28 cellular contexts compared by ENCODE assay signal in the genomic region with DNA sequence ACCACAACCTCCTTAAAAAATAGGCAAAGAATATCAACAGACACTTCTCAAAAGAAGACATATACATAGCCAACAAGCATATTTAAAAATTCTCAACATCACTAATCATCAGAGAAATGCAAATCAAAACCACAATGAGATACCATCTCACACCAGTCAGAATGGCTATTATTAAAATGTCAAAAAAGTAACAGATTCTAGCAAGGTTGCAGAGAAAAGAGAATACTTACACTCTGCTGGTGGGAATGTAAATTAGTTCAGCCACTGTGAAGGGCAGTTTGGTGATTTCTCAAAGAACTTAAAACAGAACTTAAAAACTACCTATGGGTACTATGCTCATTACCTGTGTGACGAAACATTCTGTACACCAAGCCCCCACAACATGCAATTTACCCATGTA. TPM values are rescaled to one million over a fixed set of nuclear protein-coding genes. Genes with fewer than 3 reads are reported as not detected.
DNase-seq lines count a peak whose midpoint lies in the region; ATAC-seq and TF ChIP-seq lines count a peak whose summit lies in the region.
"Had no signal": no experiment of that assay in that cellular context is flagged by ENCODE, and none has a peak within 500 bp of the region (broad histone marks: within the 10 kb centered on the region; RNA-seq: fewer than 3 reads in every experiment).

No MANE protein-coding gene starts in this region.

- H3K4me2 ChIP-seq in DND-41 (ENCODE audit: insufficient read depth, low read length), result no peak overlapping the region

- H3K27ac ChIP-seq in DND-41 (ENCODE audit: low read length) (peak overlapping the region; percentile 55), right atrium auricular region (no peak overlapping the region)
- H3K27ac ChIP-seq: testis had no signal

- CTCF ChIA-PET in activated CD8-positive, alpha-beta T cell treated with anti-CD3 and anti-CD28 coated beads, Interleukin-2, amount 10 ng/mL, durations not matched to agents 7 days and 5 days (lab: Charles Lee), result no interaction called here

- 0 out of 2 replicates have a peak overlapping the region, but pooled peaks have one; percentile 9 for H2AFZ ChIP-seq in DND-41 (ENCODE audit: low read depth, low read length)

- H3K9me3 Mint-ChIP-seq in activated CD8-positive, alpha-beta T cell treated with anti-CD3 and anti-CD28 coated beads, Interleukin-2, amount 10 ng/mL, durations not matched to agents 7 days and 5 days (ENCODE audit: insufficient read depth), result peaks cover 12% of the 10 kb centered on the region
- peaks cover 2% of the 10 kb centered on the region for H3K9me3 Mint-ChIP-seq in natural killer cell treated with Interleukin-12 subunit alpha and Interleukin-12 subunit beta and Interleukin-15 and Interleukin-18, amount 100 ng/mL, for 72 hours

- no peak overlapping the region for H3K4me3 Mint-ChIP-seq in activated CD8-positive, alpha-beta T cell treated with anti-CD3 and anti-CD28 coated beads, Interleukin-2, amount 10 ng/mL, durations not matched to agents 7 days and 5 days
- H3K4me3 Mint-ChIP-seq in natural killer cell treated with Interleukin-12 subunit alpha and Interleukin-12 subunit beta and Interleukin-15 and Interleukin-18, amount 100 ng/mL, for 72 hours, result no peak overlapping the region
- H3K4me3 Mint-ChIP-seq: activated CD4-positive, alpha-beta memory T cell treated with anti-CD3 and anti-CD28 coated beads, Interleukin-2, amount 10 ng/mL, durations not matched to agents 7 days and 5 days; activated naive CD8-positive, alpha-beta T cell treated with anti-CD3 and anti-CD28 coated beads, Interleukin-2, amount 50 U/mL, for 24 hours; brain; natural killer cell; stimulated activated effector memory CD8-positive, alpha-beta T cell treated with anti-CD3 and anti-CD28 coated beads, Interleukin-12 subunit alpha, Interleukin-12 subunit beta, amount 100 ng/mL, for 72 hours had no signal

- H3K4me3 ChIP-seq in DND-41 (ENCODE audit: low read depth in 1 of 2, low read length in 2 of 2) (no peak overlapping the region), right atrium auricular region (no peak overlapping the region)
- H3K4me3 ChIP-seq: testis had no signal

- H3K36me3 ChIP-seq in DND-41 (ENCODE audit: insufficient read depth, low read length) (no peaks in the 10 kb centered on the region), right atrium auricular region (no peaks in the 10 kb centered on the region)

- H3K27me3 ChIP-seq in DND-41 (ENCODE audit: insufficient read depth, low read length, poor library complexity) (no peaks in the 10 kb centered on the region), right atrium auricular region (no peaks in the 10 kb centered on the region)
- H3K27me3 ChIP-seq: testis had no signal

- no peak overlapping the region for H3K27ac Mint-ChIP-seq in activated CD8-positive, alpha-beta T cell treated with anti-CD3 and anti-CD28 coated beads, Interleukin-2, amount 10 ng/mL, durations not matched to agents 7 days and 5 days
- H3K27ac Mint-ChIP-seq in natural killer cell treated with Interleukin-12 subunit alpha and Interleukin-12 subunit beta and Interleukin-15 and Interleukin-18, amount 100 ng/mL, for 72 hours, result no peak overlapping the region
- H3K27ac Mint-ChIP-seq: activated CD4-positive, alpha-beta memory T cell treated with anti-CD3 and anti-CD28 coated beads, Interleukin-2, amount 10 ng/mL, durations not matched to agents 7 days and 5 days; activated naive CD8-positive, alpha-beta T cell treated with anti-CD3 and anti-CD28 coated beads, Interleukin-2, amount 50 U/mL, for 24 hours; brain; natural killer cell; stimulated activated effector memory CD8-positive, alpha-beta T cell treated with anti-CD3 and anti-CD28 coated beads, Interleukin-12 subunit alpha, Interleukin-12 subunit beta, amount 100 ng/mL, for 72 hours had no signal

- H3K4me1 Mint-ChIP-seq in activated CD8-positive, alpha-beta T cell treated with anti-CD3 and anti-CD28 coated beads, Interleukin-2, amount 10 ng/mL, durations not matched to agents 7 days and 5 days (ENCODE audit: low read depth), result no peaks in the 10 kb centered on the region
- H3K4me1 Mint-ChIP-seq in natural killer cell treated with Interleukin-12 subunit alpha and Interleukin-12 subunit beta and Interleukin-15 and Interleukin-18, amount 100 ng/mL, for 72 hours (ENCODE audit: low read depth in 2 of 2), result no peaks in the 10 kb centered on the region
- H3K4me1 Mint-ChIP-seq: activated CD4-positive, alpha-beta memory T cell treated with anti-CD3 and anti-CD28 coated beads, Interleukin-2, amount 10 ng/mL, durations not matched to agents 7 days and 5 days; brain; natural killer cell; stimulated activated effector memory CD8-positive, alpha-beta T cell treated with anti-CD3 and anti-CD28 coated beads, Interleukin-12 subunit alpha, Interleukin-12 subunit beta, amount 100 ng/mL, for 72 hours had no signal

- peaks cover 7% of the 10 kb centered on the region for H3K9me3 ChIP-seq in DND-41 (ENCODE audit: insufficient read depth, low read length, severe bottlenecking)
- H3K9me3 ChIP-seq in right atrium auricular region, result peaks cover 0 to 14% of the 10 kb centered on the region in 2 donors
- H3K9me3 ChIP-seq: testis had no signal

- DNase-seq in DND-41, result no peak
- no peak for DNase-seq in activated CD8-positive, alpha-beta T cell treated with anti-CD3 and anti-CD28 coated beads, Interleukin-2, amount 10 ng/mL, durations not matched to agents 7 days and 5 days
- DNase-seq in natural killer cell treated with Interleukin-12 subunit alpha and Interleukin-12 subunit beta and Interleukin-15 and Interleukin-18, amount 100 ng/mL, for 72 hours (ENCODE audit: low spot score), result no peak
- no peak for DNase-seq in right atrium auricular region (ENCODE audit: low spot score)
- no peak for DNase-seq in NCI-H2081 (lab: John Stamatoyannopoulos, UW)
- DNase-seq: activated CD4-positive, alpha-beta memory T cell treated with anti-CD3 and anti-CD28 coated beads, Interleukin-2, amount 10 ng/mL, durations not matched to agents 7 days and 5 days; activated gamma-delta T cell; activated naive CD8-positive, alpha-beta T cell treated with anti-CD3 and anti-CD28 coated beads, Interleukin-2, amount 50 U/mL, for 24 hours; DMS153; KBM-7; kidney; natural killer cell; NCI-H1417 treated with DMSO at 0.1 percent for 48 hours; NCI-H446; NCI-H82; retina; stimulated activated CD4-positive, alpha-beta T cell treated with anti-CD3 and anti-CD28 coated beads, Interleukin-2, amount 100 ng/mL, for 48 hours; T1000; testis had no signal

- H3K36me3 Mint-ChIP-seq in activated CD8-positive, alpha-beta T cell treated with anti-CD3 and anti-CD28 coated beads, Interleukin-2, amount 10 ng/mL, durations not matched to agents 7 days and 5 days (ENCODE audit: low read depth), result no peaks in the 10 kb centered on the region
- peaks cover 16% of the 10 kb centered on the region for H3K36me3 Mint-ChIP-seq in natural killer cell treated with Interleukin-12 subunit alpha and Interleukin-12 subunit beta and Interleukin-15 and Interleukin-18, amount 100 ng/mL, for 72 hours
- H3K36me3 Mint-ChIP-seq: brain; stimulated activated effector memory CD8-positive, alpha-beta T cell treated with anti-CD3 and anti-CD28 coated beads, Interleukin-12 subunit alpha, Interleukin-12 subunit beta, amount 100 ng/mL, for 72 hours had no signal

- no peak for TF ChIP-seq CTCF in DND-41 (IDR thresholded peaks at IDR 0.05; ENCODE audit: borderline replicate concordance, extremely low read depth, low read length, poor library complexity, severe bottlenecking)
- no peak for TF ChIP-seq CTCF in right atrium auricular region (IDR thresholded peaks at IDR 0.05)

- H3K79me2 ChIP-seq in DND-41 (ENCODE audit: insufficient read depth, low read length), result no peaks in the 10 kb centered on the region

- POLR2A ChIA-PET in activated CD8-positive, alpha-beta T cell treated with anti-CD3 and anti-CD28 coated beads, Interleukin-2, amount 10 ng/mL, durations not matched to agents 7 days and 5 days (lab: Charles Lee), result no interaction called here

- ATAC-seq in DND-41 (ENCODE audit: insufficient read depth, low read depth) (peak; percentile 27; the same call in 2 of the 3 replicates), GM18870 (IDR thresholded peaks at IDR 0.05; ENCODE audit: unreplicated experiment) (peak; percentile 55), GM21717 (IDR thresholded peaks at IDR 0.05; ENCODE audit: unreplicated experiment) (peak; percentile 50), HG03432 (IDR thresholded peaks at IDR 0.05; ENCODE audit: unreplicated experiment) (peak; percentile 78)
- ATAC-seq in activated CD8-positive, alpha-beta T cell treated with anti-CD3 and anti-CD28 coated beads, Interleukin-2, amount 10 ng/mL, durations not matched to agents 7 days and 5 days, result no peak
- ATAC-seq in natural killer cell treated with Interleukin-12 subunit alpha and Interleukin-12 subunit beta and Interleukin-15 and Interleukin-18, amount 100 ng/mL, for 72 hours, result no peak
- ATAC-seq: activated naive CD8-positive, alpha-beta T cell treated with anti-CD3 and anti-CD28 coated beads, Interleukin-2, amount 50 U/mL, for 24 hours; natural killer cell; stimulated activated effector memory CD8-positive, alpha-beta T cell treated with anti-CD3 and anti-CD28 coated beads, Interleukin-12 subunit alpha, Interleukin-12 subunit beta, amount 100 ng/mL, for 72 hours had no signal

- no peak overlapping the region for H3K9ac ChIP-seq in DND-41 (ENCODE audit: low read depth, low read length)

- peaks cover 15% of the 10 kb centered on the region for H3K4me1 ChIP-seq in DND-41 (ENCODE audit: insufficient read depth, low read length)
- H3K4me1 ChIP-seq in right atrium auricular region, result no peaks in the 10 kb centered on the region
- H3K4me1 ChIP-seq: testis had no signal

- H4K20me1 ChIP-seq in DND-41 (ENCODE audit: insufficient read depth, low read length), result no peaks in the 10 kb centered on the region

- H3K27me3 Mint-ChIP-seq in activated CD8-positive, alpha-beta T cell treated with anti-CD3 and anti-CD28 coated beads, Interleukin-2, amount 10 ng/mL, durations not matched to agents 7 days and 5 days (ENCODE audit: low read depth), result peaks cover 7% of the 10 kb centered on the region
- peaks cover 23 to 37% of the 10 kb centered on the region in 2 donors for H3K27me3 Mint-ChIP-seq in natural killer cell treated with Interleukin-12 subunit alpha and Interleukin-12 subunit beta and Interleukin-15 and Interleukin-18, amount 100 ng/mL, for 72 hours
- H3K27me3 Mint-ChIP-seq: activated CD4-positive, alpha-beta memory T cell treated with anti-CD3 and anti-CD28 coated beads, Interleukin-2, amount 10 ng/mL, durations not matched to agents 7 days and 5 days; activated naive CD8-positive, alpha-beta T cell treated with anti-CD3 and anti-CD28 coated beads, Interleukin-2, amount 50 U/mL, for 24 hours; brain had no signal

RNA-seq across cellular contexts. Expression of gene CD1B, which starts 20.7 kb away (rescaled TPM):
- total RNA-seq in activated CD8-positive, alpha-beta T cell treated with anti-CD3 and anti-CD28 coated beads, Interleukin-2, amount 10 ng/mL, durations not matched to agents 7 days and 5 days, result not detected
- not detected for total RNA-seq in natural killer cell treated with Interleukin-12 subunit alpha and Interleukin-12 subunit beta and Interleukin-15 and Interleukin-18, amount 100 ng/mL, for 72 hours
- not detected for total RNA-seq in right atrium auricular region
- total RNA-seq: A172; activated CD4-positive, alpha-beta memory T cell treated with anti-CD3 and anti-CD28 coated beads, Interleukin-2, amount 10 ng/mL, durations not matched to agents 7 days and 5 days; cerebellum; endothelial cell of umbilical vein; natural killer cell; osteocyte; testis had no signal

RNA-seq across cellular contexts. Expression of gene CD1C, which starts 20.9 kb away (rescaled TPM):
- total RNA-seq in activated CD8-positive, alpha-beta T cell treated with anti-CD3 and anti-CD28 coated beads, Interleukin-2, amount 10 ng/mL, durations not matched to agents 7 days and 5 days, result not detected
- not detected for total RNA-seq in natural killer cell treated with Interleukin-12 subunit alpha and Interleukin-12 subunit beta and Interleukin-15 and Interleukin-18, amount 100 ng/mL, for 72 hours
- total RNA-seq in right atrium auricular region, result under 1 TPM; 0.31 to 0.44 TPM
- total RNA-seq: A172; activated CD4-positive, alpha-beta memory T cell treated with anti-CD3 and anti-CD28 coated beads, Interleukin-2, amount 10 ng/mL, durations not matched to agents 7 days and 5 days; cerebellum; endothelial cell of umbilical vein; osteocyte had no signal

RNA-seq across cellular contexts. Expression of gene CD1E, which starts 43.1 kb away (rescaled TPM):
- total RNA-seq in activated CD8-positive, alpha-beta T cell treated with anti-CD3 and anti-CD28 coated beads, Interleukin-2, amount 10 ng/mL, durations not matched to agents 7 days and 5 days, result not detected
- not detected for total RNA-seq in natural killer cell treated with Interleukin-12 subunit alpha and Interleukin-12 subunit beta and Interleukin-15 and Interleukin-18, amount 100 ng/mL, for 72 hours
- under 1 TPM in 1 of 2 donors, not detected in 1; 0.39 TPM for total RNA-seq in right atrium auricular region
- total RNA-seq: A172; activated CD4-positive, alpha-beta memory T cell treated with anti-CD3 and anti-CD28 coated beads, Interleukin-2, amount 10 ng/mL, durations not matched to agents 7 days and 5 days; cerebellum; endothelial cell of umbilical vein; osteocyte had no signal

RNA-seq across cellular contexts. Expression of gene CD1A, which starts 56.4 kb away (rescaled TPM):
- under 1 TPM; 0.18 to 0.26 TPM for total RNA-seq in activated CD8-positive, alpha-beta T cell treated with anti-CD3 and anti-CD28 coated beads, Interleukin-2, amount 10 ng/mL, durations not matched to agents 7 days and 5 days
- not detected for total RNA-seq in natural killer cell treated with Interleukin-12 subunit alpha and Interleukin-12 subunit beta and Interleukin-15 and Interleukin-18, amount 100 ng/mL, for 72 hours
- total RNA-seq in right atrium auricular region, result not detected
- total RNA-seq: A172; activated CD4-positive, alpha-beta memory T cell treated with anti-CD3 and anti-CD28 coated beads, Interleukin-2, amount 10 ng/mL, durations not matched to agents 7 days and 5 days; cerebellum; endothelial cell of umbilical vein; natural killer cell; osteocyte had no signal

Comparison
In these comparisons a context has a peak if more than half of its experiments do, and no peak if none do; other contexts are left out.
1. ATAC-seq: peak in DND-41 (single experiment), GM18870 (single experiment), GM21717 (single experiment) and HG03432 (single experiment); none in activated CD8-positive, alpha-beta T cell treated with anti-CD3 and anti-CD28 coated beads, Interleukin-2, amount 10 ng/mL, durations not matched to agents 7 days and 5 days (single experiment) and natural killer cell treated with Interleukin-12 subunit alpha and Interleukin-12 subunit beta and Interleukin-15 and Interleukin-18, amount 100 ng/mL, for 72 hours (0 of 2).